8 cellular contexts compared by ENCODE assay signal in genomic region chr2:177392373-177393246, GRCh38.
DNase-seq lines count a peak whose midpoint lies in the region; ATAC-seq and TF ChIP-seq lines count a peak whose summit lies in the region.

TSS of gene AGPS (plus strand) at chr2:177392773. CDS start at chr2:177392790, 17 bp downstream.

- H3K4me3 ChIP-seq in GM12875 (ENCODE audit: low read depth, low read length) (peak within 1 kb of the TSS; percentile 82), NB4 (ENCODE audit: low read depth, low read length) (peak within 1 kb of the TSS; percentile 94)

- TF ChIP-seq CTCF in GM12875 (IDR thresholded peaks at IDR 0.05; ENCODE audit: borderline replicate concordance, insufficient read depth, low read depth, low read length): 0 out of 2 replicates have a peak, but pooled peaks have one; percentile 18
- no peak for TF ChIP-seq CTCF in NB4 (IDR thresholded peaks at IDR 0.05; ENCODE audit: low read depth, low read length)

- TF ChIP-seq POLR2A in NB4 (IDR thresholded peaks at IDR 0.05; ENCODE audit: extremely low read depth, insufficient read length): no peak

- peak; percentile 95 for ATAC-seq in HG02588 (IDR thresholded peaks at IDR 0.05; ENCODE audit: unreplicated experiment)

- DNase-seq in NB4 (ENCODE audit: low read depth) (peak; percentile 92), T-helper 2 cell (peak; percentile 53 to 89 (median 64)), amygdala (lab: John Stamatoyannopoulos, UW) (peak in 54 of 56 donors; percentile 8 to 83 (median 60)), hepatic stellate cell (ENCODE audit: low spot score) (peak; percentile 71), retina (peak; percentile 93), GOT3 (lab: John Stamatoyannopoulos, UW) (no peak)
